ENCODE assay signal across 2 cellular contexts in genomic region chr16:950733-951573, GRCh38. TPM values are rescaled to one million over a fixed set of nuclear protein-coding genes. Genes with fewer than 3 reads are reported as not detected.
"Had no signal": no experiment of that assay in that cellular context is flagged by ENCODE, and none has a peak within 500 bp of the region (broad histone marks: within the 10 kb centered on the region; RNA-seq: fewer than 3 reads in every experiment).

No MANE protein-coding gene starts in this region.

RNA-seq across cellular contexts. Expression of gene SOX8, which starts 30.6 kb away (rescaled TPM):
- total RNA-seq: left lobe of liver, natural killer cell had no signal
